11 cellular contexts compared by ENCODE assay signal in the genomic region with DNA sequence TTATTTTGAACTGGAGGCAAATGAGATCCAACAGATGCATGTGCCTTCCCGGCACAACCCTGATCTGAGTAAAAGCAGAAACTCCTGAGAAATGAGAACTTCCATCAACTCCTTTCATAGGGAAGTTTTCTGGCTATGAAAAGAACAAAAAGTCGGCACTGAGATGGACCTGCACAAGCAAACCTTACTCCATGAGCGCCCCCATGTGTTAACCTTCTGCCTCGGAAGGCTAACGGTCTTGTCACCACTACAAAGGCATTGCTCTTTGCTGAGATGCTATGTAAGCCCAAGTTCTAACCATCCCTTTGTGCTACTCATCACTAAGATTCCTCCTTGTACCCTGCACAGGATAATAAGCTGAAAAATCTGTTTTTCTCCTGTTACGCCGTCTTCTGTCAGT. TPM values are rescaled to one million over a fixed set of nuclear protein-coding genes. Genes with fewer than 3 reads are reported as not detected.
DNase-seq lines count a peak whose midpoint lies in the region; ATAC-seq and TF ChIP-seq lines count a peak whose summit lies in the region.
"Had no signal": no experiment of that assay in that cellular context is flagged by ENCODE, and none has a peak within 500 bp of the region (broad histone marks: within the 10 kb centered on the region; RNA-seq: fewer than 3 reads in every experiment).

No MANE protein-coding gene starts in this region.

- CTCF ChIA-PET in BJ (lab: Yijun Ruan, JAX) = interaction anchor here (1.8 to 2.9 kb wide), 2 partner anchors 12 kb away, joined by 6 to 9 read pairs; no protein-coding TSS in a partner anchor

- H3K27me3 ChIP-seq in BJ (ENCODE audit: control insufficient read depth, insufficient read depth, low read length) (no peaks in the 10 kb centered on the region), OCI-LY3 (ENCODE audit: low read depth, low read length) (0 out of 2 replicates have a peak, but pooled peaks cover 3% of the 10 kb centered on the region)
- H3K27me3 ChIP-seq: adrenal gland, upper lobe of left lung had no signal

- no peak overlapping the region for H3K9ac ChIP-seq in OCI-LY3 (ENCODE audit: low read length)

- no peaks in the 10 kb centered on the region for H3K36me3 Mint-ChIP-seq in activated naive CD8-positive, alpha-beta T cell treated with anti-CD3 and anti-CD28 coated beads, Interleukin-2, amount 50 U/mL, for 24 hours (ENCODE audit: low read depth)

- H3K79me2 ChIP-seq in OCI-LY3 (ENCODE audit: low read length) = no peaks in the 10 kb centered on the region

- H3K4me1 ChIP-seq in OCI-LY3 (ENCODE audit: low read length) = no peaks in the 10 kb centered on the region
- H3K4me1 ChIP-seq: adrenal gland, upper lobe of left lung had no signal

- H3K4me3 Mint-ChIP-seq in activated naive CD8-positive, alpha-beta T cell treated with anti-CD3 and anti-CD28 coated beads, Interleukin-2, amount 50 U/mL, for 24 hours = no peak overlapping the region

- no peaks in the 10 kb centered on the region for H4K20me1 ChIP-seq in OCI-LY3 (ENCODE audit: insufficient read depth, low read length)

- H3K4me3 ChIP-seq in BJ (ENCODE audit: low read depth, low read length) (no peak overlapping the region), OCI-LY3 (ENCODE audit: low read length) (no peak overlapping the region), epithelial cell of esophagus (ENCODE audit: low read length) (no peak overlapping the region)
- H3K4me3 ChIP-seq: adrenal gland, SK-N-MC, upper lobe of left lung had no signal

- H3K36me3 ChIP-seq in BJ (ENCODE audit: control insufficient read depth, insufficient read depth, low read length) (no peaks in the 10 kb centered on the region), OCI-LY3 (replicated peaks; ENCODE audit: low read depth, low read length) (no peaks in the 10 kb centered on the region)
- H3K36me3 ChIP-seq: adrenal gland, upper lobe of left lung had no signal

- H3K9me3 Mint-ChIP-seq in activated naive CD8-positive, alpha-beta T cell treated with anti-CD3 and anti-CD28 coated beads, Interleukin-2, amount 50 U/mL, for 24 hours = no peaks in the 10 kb centered on the region

- no peak overlapping the region for H3K27ac Mint-ChIP-seq in activated naive CD8-positive, alpha-beta T cell treated with anti-CD3 and anti-CD28 coated beads, Interleukin-2, amount 50 U/mL, for 24 hours

- POLR2A ChIA-PET in BJ (lab: Charles Lee) = no interaction called here

- no peaks in the 10 kb centered on the region for H3K9me3 ChIP-seq in OCI-LY3 (ENCODE audit: insufficient read depth, low read length)
- H3K9me3 ChIP-seq: adrenal gland, upper lobe of left lung had no signal

- H2AFZ ChIP-seq in OCI-LY3 (ENCODE audit: low read depth, low read length) = no peak overlapping the region

- intact Hi-C loops in left cardiac atrium (cut with DNase I) = loop anchor here in 1 of 2 donors (5.0 kb wide), 1 partner anchor 245 kb away; no protein-coding TSS in a partner anchor

- no peak for ATAC-seq in left cardiac atrium
- no peak for ATAC-seq in activated naive CD8-positive, alpha-beta T cell treated with anti-CD3 and anti-CD28 coated beads, Interleukin-2, amount 50 U/mL, for 24 hours

- no peak overlapping the region for H3K27ac ChIP-seq in OCI-LY3 (ENCODE audit: low read length)
- H3K27ac ChIP-seq: adrenal gland, SK-N-MC, upper lobe of left lung had no signal

- H3K4me2 ChIP-seq in OCI-LY3 (ENCODE audit: low read length) = no peak overlapping the region

- DNase-seq in BJ (ENCODE audit: low read depth) (no peak), GM13976 (ENCODE audit: low spot score) (no peak), epithelial cell of esophagus (ENCODE audit: low read depth) (peak; percentile 57), NCI-H1436 treated with DMSO at 0.1 percent for 48 hours (lab: John Stamatoyannopoulos, UW) (no peak), left cardiac atrium (no peak), mucosa of gallbladder (ENCODE audit: low spot score) (no peak)
- DNase-seq in activated naive CD8-positive, alpha-beta T cell treated with anti-CD3 and anti-CD28 coated beads, Interleukin-2, amount 50 U/mL, for 24 hours = no peak
- DNase-seq: upper lobe of left lung had no signal

- H3K27me3 Mint-ChIP-seq in activated naive CD8-positive, alpha-beta T cell treated with anti-CD3 and anti-CD28 coated beads, Interleukin-2, amount 50 U/mL, for 24 hours = no peaks in the 10 kb centered on the region

- in situ Hi-C loops in GM13976 (cut with MboI; ENCODE audit: low sequenced_read_pairs, unreplicated experiment) = no loop called here

- H3K4me1 Mint-ChIP-seq in activated naive CD8-positive, alpha-beta T cell treated with anti-CD3 and anti-CD28 coated beads, Interleukin-2, amount 50 U/mL, for 24 hours = no peaks in the 10 kb centered on the region

- TF ChIP-seq CTCF in BJ (IDR thresholded peaks at IDR 0.05; ENCODE audit: insufficient read depth, low read depth, low read length) (peak; percentile 20; the same call in 1 of the 2 replicates), GM13976 (IDR thresholded peaks at IDR 0.05; ENCODE audit: borderline replicate concordance, control extremely low read depth, extremely low read depth, insufficient read depth, missing control alignments) (peak; percentile 10), OCI-LY3 (IDR thresholded peaks at IDR 0.05; ENCODE audit: low read depth, low read length) (peak; percentile 51), epithelial cell of esophagus (IDR thresholded peaks at IDR 0.05; ENCODE audit: insufficient read depth, low read depth, low read length, missing control alignments) (peak; percentile 34)

RNA-seq across cellular contexts. Expression of gene SULT1C3, which starts 57.3 kb away (rescaled TPM):
- polyA plus RNA-seq in BJ (2011; rRNA removed) = not detected in 2 replicates
- polyA minus RNA-seq in BJ (2011; rRNA and poly(A)+ RNA removed) = not detected in 2 replicates
- total RNA-seq in left cardiac atrium = not detected
- 0.23 TPM for total RNA-seq in mucosa of gallbladder
- total RNA-seq: adrenal gland, upper lobe of left lung had no signal
- polyA plus RNA-seq: adrenal gland had no signal
